25 cellular contexts compared by ENCODE assay signal in the genomic region with DNA sequence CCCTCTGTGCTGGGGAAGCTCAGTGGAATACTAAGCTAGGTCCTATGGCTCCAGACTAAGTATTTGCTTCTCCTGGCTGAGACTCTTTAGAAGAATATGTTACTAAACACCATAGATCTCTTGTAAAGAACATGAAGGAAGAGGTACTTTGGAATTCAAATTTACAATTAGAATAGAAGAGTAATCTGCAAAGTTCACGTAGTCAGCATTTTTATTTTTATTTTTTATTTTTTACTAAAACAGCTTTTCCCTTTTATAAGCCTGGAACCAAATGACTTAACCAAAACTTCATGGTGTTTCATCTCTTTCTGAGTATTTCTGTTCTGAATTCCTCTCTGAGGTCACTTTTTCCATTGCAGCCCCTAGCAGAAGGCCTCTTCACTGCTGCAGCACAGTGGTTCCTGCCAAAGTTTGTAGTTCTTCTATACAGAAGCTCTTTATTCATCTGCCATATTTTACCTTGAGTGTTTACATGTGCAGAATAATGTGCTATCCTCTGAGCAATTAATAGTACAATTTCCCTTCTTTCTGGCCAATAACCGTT. TPM values are rescaled to one million over a fixed set of nuclear protein-coding genes. Genes with fewer than 3 reads are reported as not detected.
DNase-seq lines count a peak whose midpoint lies in the region; ATAC-seq, FAIRE-seq and TF ChIP-seq lines count a peak whose summit lies in the region.
"Had no signal": no experiment of that assay in that cellular context is flagged by ENCODE, and none has a peak within 500 bp of the region (broad histone marks: within the 10 kb centered on the region; RNA-seq: fewer than 3 reads in every experiment).

No MANE protein-coding gene starts in this region.

- no peak for DNase-seq in HepG2 (ENCODE audit: low spot score)
- no peak for DNase-seq in right lobe of liver
- peak; percentile 35 for DNase-seq in astrocyte of the hippocampus (ENCODE audit: low read depth, low spot score)
- DNase-seq in hepatocyte (ENCODE audit: low spot score) = peak; percentile 56
- no peak for DNase-seq in SKM-1 (lab: John Stamatoyannopoulos, UW; ENCODE audit: unreplicated experiment)
- DNase-seq in NCI-H2171 treated with DMSO at 0.1 percent for 48 hours (lab: John Stamatoyannopoulos, UW) = no peak
- DNase-seq in GM13977 (ENCODE audit: low spot score) = no peak
- DNase-seq: activated gamma-delta T cell; Calu3; cortex of kidney; endodermal cell; glutamatergic neuron; left colon; naive thymus-derived CD4-positive, alpha-beta T cell; NCI-H187; NCI-H69; stomach; T-helper 2 cell had no signal

- no peaks in the 10 kb centered on the region for H3K36me3 ChIP-seq in HepG2 (replicated peaks in 1 of 2; ENCODE audit: control insufficient read depth in 1 of 2, insufficient read depth in 2 of 2, low read length in 2 of 2)
- no peaks in the 10 kb centered on the region for H3K36me3 ChIP-seq in right lobe of liver
- no peaks in the 10 kb centered on the region for H3K36me3 ChIP-seq in hepatocyte (replicated peaks; ENCODE audit: insufficient read depth, low read depth)
- no peaks in the 10 kb centered on the region for H3K36me3 ChIP-seq in urinary bladder (ENCODE audit: insufficient read depth)
- H3K36me3 ChIP-seq: breast epithelium, right atrium auricular region, stomach, tibial nerve had no signal

- WGBS in HepG2 (ENCODE audit: low lambda C conversion rate) = 94% methylated on average over 2 of the region's 2 CpGs
- 86% methylated on average over 2 of the region's 2 CpGs for WGBS in right lobe of liver (ENCODE audit: insufficient coverage, low coverage, low lambda C conversion rate, missing lambda C conversion rate)
- 59% methylated on average over 2 of the region's 2 CpGs for WGBS in hepatocyte (ENCODE audit: low lambda C conversion rate, missing lambda C conversion rate)
- WGBS in urinary bladder = 21% methylated on average over 2 of the region's 2 CpGs

- no peak overlapping the region for H3K9ac ChIP-seq in HepG2 (ENCODE audit: insufficient read depth, low read depth, low read length)

- H3K4me2 ChIP-seq in HepG2 (ENCODE audit: low read depth, low read length) = no peak overlapping the region
- H3K4me2 ChIP-seq in hepatocyte = no peak overlapping the region

- TF ChIP-seq EP300 in HepG2 (IDR thresholded peaks at IDR 0.05; ENCODE audit: low read depth in 2 of 2, low read length in 2 of 2) (no peak), HepG2 (CRISPR knock-in tag; IDR thresholded peaks at IDR 0.05; ENCODE audit: borderline replicate concordance) (no peak)

- no peak overlapping the region for H3K27ac ChIP-seq in HepG2 (ENCODE audit: extremely low read length, insufficient read depth, low read length)
- no peak overlapping the region for H3K27ac ChIP-seq in right lobe of liver
- H3K27ac ChIP-seq in hepatocyte = peak overlapping the region; percentile 72
- peak overlapping the region; percentile 23 for H3K27ac ChIP-seq in urinary bladder (ENCODE audit: low read depth)
- H3K27ac ChIP-seq: breast epithelium, C4-2B, right atrium auricular region had no signal

- no peaks in the 10 kb centered on the region for H3K9me3 ChIP-seq in HepG2 (ENCODE audit: low read length)
- H3K9me3 ChIP-seq in right lobe of liver = no peaks in the 10 kb centered on the region
- no peaks in the 10 kb centered on the region for H3K9me3 ChIP-seq in hepatocyte (ENCODE audit: low read depth)
- H3K9me3 ChIP-seq: breast epithelium, right atrium auricular region, stomach, tibial nerve had no signal

- intact Hi-C loops in HepG2 (cut with micrococcal nuclease; ENCODE audit: unreplicated experiment) (no loop called here), right lobe of liver (cut with DNase I) (loop anchor here in 1 of 2 donors (5.0 kb wide), 1 partner anchor 139 kb away; no protein-coding TSS in a partner anchor)

- FAIRE-seq in HepG2 (lab: Jason Lieb, UNC) = no peak
- FAIRE-seq: GM12878, HTR-8/SVneo had no signal

- no peaks in the 10 kb centered on the region for H3K9me2 ChIP-seq in hepatocyte (replicated peaks; ENCODE audit: insufficient read depth)

- BruUV-seq in HepG2 (replicated peaks; lab: Mats Ljungman, UMichigan) = no TSS peak

- TF ChIP-seq POLR2A in HepG2 (IDR thresholded peaks at IDR 0.05; ENCODE audit: insufficient read depth in 1 of 2, low read depth in 2 of 2, low read length in 2 of 2) (no peak), right lobe of liver (IDR thresholded peaks at IDR 0.05) (no peak)

- TF ChIP-seq RAD21 in HepG2 (CRISPR knock-in tag; IDR thresholded peaks at IDR 0.05) = no peak

- H3K4me3 ChIP-seq in HepG2 (replicated peaks in 1 of 3; ENCODE audit: insufficient read depth in 1 of 3, low read depth in 2 of 3, low read length in 3 of 3) (no peak overlapping the region), right lobe of liver (no peak overlapping the region), hepatocyte (no peak overlapping the region), urinary bladder (ENCODE audit: low read depth, low read length) (no peak overlapping the region)
- H3K4me3 ChIP-seq: breast epithelium, GM12878, right atrium auricular region, stomach, tibial nerve had no signal

- H3K4me1 ChIP-seq in HepG2 (ENCODE audit: insufficient read depth, low read length) (no peaks in the 10 kb centered on the region), right lobe of liver (no peaks in the 10 kb centered on the region), hepatocyte (ENCODE audit: insufficient read depth) (peaks cover 4% of the 10 kb centered on the region), urinary bladder (ENCODE audit: insufficient read depth) (peaks cover 2% of the 10 kb centered on the region)
- H3K4me1 ChIP-seq: breast epithelium had no signal

- H3K79me2 ChIP-seq in HepG2 (ENCODE audit: insufficient read depth, low read length) (no peaks in the 10 kb centered on the region), hepatocyte (no peaks in the 10 kb centered on the region)

- no peaks in the 10 kb centered on the region for H3K27me3 ChIP-seq in HepG2 (ENCODE audit: control insufficient read depth in 1 of 2, insufficient read depth in 2 of 2, low read length in 2 of 2)
- H3K27me3 ChIP-seq in right lobe of liver = no peaks in the 10 kb centered on the region
- H3K27me3 ChIP-seq in hepatocyte = no peaks in the 10 kb centered on the region
- H3K27me3 ChIP-seq: breast epithelium, right atrium auricular region, stomach, tibial nerve had no signal

- no peak for ATAC-seq in HepG2
- no peak for ATAC-seq in right lobe of liver
- ATAC-seq: GM12878; left colon; naive thymus-derived CD4-positive, alpha-beta T cell had no signal

- H4K20me1 ChIP-seq in HepG2 (ENCODE audit: insufficient read depth, low read length) = no peaks in the 10 kb centered on the region
- H4K20me1 ChIP-seq in hepatocyte (ENCODE audit: insufficient read depth, poor library complexity, severe bottlenecking) = no peaks in the 10 kb centered on the region

- in situ Hi-C loops in HepG2 (cut with HindIII; ENCODE audit: extremely low pct_ligation_motif_present, low pct_unique_long_range_greater_than_20kb) = loop anchor here (5.0 to 25.0 kb wide), 3 partner anchors 144 to 584 kb away; no protein-coding TSS in a partner anchor
- in situ Hi-C loops in GM13977 (cut with MboI; ENCODE audit: low pct_unique_long_range_greater_than_20kb, low sequenced_read_pairs, unreplicated experiment) = loop anchor here (25.0 kb wide), 1 partner anchor 584 kb away; no protein-coding TSS in a partner anchor

- TF ChIP-seq CTCF in HepG2 (CRISPR knock-in tag; IDR thresholded peaks at IDR 0.05) (no peak), right lobe of liver (IDR thresholded peaks at IDR 0.05) (no peak), hepatocyte (IDR thresholded peaks at IDR 0.05; ENCODE audit: poor library complexity) (no peak), GM13977 (IDR thresholded peaks at IDR 0.05; ENCODE audit: extremely low read depth, insufficient read depth, missing control alignments) (no peak)

- no peak overlapping the region for H2AFZ ChIP-seq in HepG2 (ENCODE audit: low read length)
- H2AFZ ChIP-seq in hepatocyte = no peak overlapping the region

- CTCF ChIA-PET in HepG2 (lab: Yijun Ruan, JAX; ENCODE audit: low intra/inter-chr PET ratio, low total read pairs) = no interaction called here

- POLR2A ChIA-PET in HepG2 (lab: Yijun Ruan, JAX) = no interaction called here

RNA-seq across cellular contexts. Expression of a gene that starts 27.1 kb away (rescaled TPM):
- total RNA-seq in HepG2 (2016; rRNA removed; fragmentation: Illumina TruSeq; extraction: Trizol) = 35.8 and 44.3 TPM in 2 replicates
- total RNA-seq in HepG2 (2016; cell fraction: cytosol; rRNA removed; fragmentation: Illumina TruSeq; extraction: Trizol; ENCODE audit: low read depth) = 6.4 and 7.5 TPM in 2 replicates
- total RNA-seq in HepG2 (2016; cell fraction: insoluble cytoplasmic fraction; rRNA removed; fragmentation: Illumina TruSeq; extraction: Trizol) = 36.8 and 49.9 TPM in 2 replicates
- total RNA-seq in HepG2 (2016; cell fraction: membrane; rRNA removed; fragmentation: Illumina TruSeq; extraction: Trizol) = 22.1 and 23.2 TPM in 2 replicates
- total RNA-seq in HepG2 (2016; cell fraction: nucleus; rRNA removed; fragmentation: Illumina TruSeq; extraction: Trizol) = 36.7 and 39.0 TPM in 2 replicates
- 17.3 and 25.6 TPM in 2 replicates for polyA plus RNA-seq in HepG2 (2011; rRNA removed)
- 14.6 and 16.8 TPM in 2 replicates for polyA plus RNA-seq in HepG2 (2011; cell fraction: cytosol; rRNA removed)
- 13.5 and 15.7 TPM in 2 replicates for polyA plus RNA-seq in HepG2 (2011; cell fraction: nucleus; rRNA removed)
- 16.8 and 18.5 TPM in 2 replicates for polyA plus RNA-seq in HepG2 (2012)
- 8.7 and 10.5 TPM in 2 replicates for polyA plus RNA-seq in HepG2 (2016; cell fraction: cytosol; fragmentation: Illumina TruSeq; extraction: Trizol; ENCODE audit: low read depth)
- 48.1 and 51.6 TPM in 2 replicates for polyA plus RNA-seq in HepG2 (2016; cell fraction: insoluble cytoplasmic fraction; fragmentation: Illumina TruSeq; extraction: Trizol; ENCODE audit: low read depth)
- polyA plus RNA-seq in HepG2 (2016; cell fraction: membrane; fragmentation: Illumina TruSeq; extraction: Trizol; ENCODE audit: low read depth) = 21.2 and 22.4 TPM in 2 replicates
- 45.6 and 47.3 TPM in 2 replicates for polyA plus RNA-seq in HepG2 (2016; cell fraction: nucleus; fragmentation: Illumina TruSeq; extraction: Trizol; ENCODE audit: insufficient read depth, low read depth)
- 28.6 and 45.4 TPM in 2 replicates for polyA minus RNA-seq in HepG2 (2011; rRNA and poly(A)+ RNA removed; ENCODE audit: low replicate concordance)
- polyA minus RNA-seq in HepG2 (2011; cell fraction: cytosol; rRNA and poly(A)+ RNA removed) = 16.8 and 22.4 TPM in 2 replicates
- polyA minus RNA-seq in HepG2 (2011; cell fraction: nucleus; rRNA and poly(A)+ RNA removed) = 74.5 and 82.7 TPM in 2 replicates
- 10 to 100 TPM in 5 of 6 experiments, 1 to 10 TPM in 1; 9.6 to 17.1 (median 11.3) TPM for total RNA-seq in right lobe of liver
- total RNA-seq in hepatocyte = 46.5 and 61.0 TPM in 2 replicates
- 20.7 and 35.7 TPM in 2 replicates for polyA plus RNA-seq in hepatocyte
- total RNA-seq in urinary bladder = 52.2 TPM
- polyA plus RNA-seq in urinary bladder = 22.7 TPM

RNA-seq across cellular contexts. Expression of a gene that starts 41.1 kb away (rescaled TPM):
- total RNA-seq in HepG2 (2016; rRNA removed; fragmentation: Illumina TruSeq; extraction: Trizol) (3.4 and 6.2 TPM in 2 replicates), right lobe of liver (under 1 TPM in 5 of 6 experiments, not detected in 1; 0.04 to 0.20 (median 0.17) TPM), hepatocyte (1.5 and 1.7 TPM in 2 replicates), urinary bladder (13.9 TPM)
- 0.44 and 0.81 TPM in 2 replicates for total RNA-seq in HepG2 (2016; cell fraction: cytosol; rRNA removed; fragmentation: Illumina TruSeq; extraction: Trizol; ENCODE audit: low read depth)
- 3.4 and 6.0 TPM in 2 replicates for total RNA-seq in HepG2 (2016; cell fraction: insoluble cytoplasmic fraction; rRNA removed; fragmentation: Illumina TruSeq; extraction: Trizol)
- total RNA-seq in HepG2 (2016; cell fraction: membrane; rRNA removed; fragmentation: Illumina TruSeq; extraction: Trizol) = 2.0 and 2.2 TPM in 2 replicates
- 9.4 and 12.5 TPM in 2 replicates for total RNA-seq in HepG2 (2016; cell fraction: nucleus; rRNA removed; fragmentation: Illumina TruSeq; extraction: Trizol)
- polyA plus RNA-seq in HepG2 (2011; rRNA removed) (2.4 and 3.3 TPM in 2 replicates), hepatocyte (0.39 and 0.66 TPM in 2 replicates), urinary bladder (1.5 TPM)
- 2.5 and 3.3 TPM in 2 replicates for polyA plus RNA-seq in HepG2 (2011; cell fraction: cytosol; rRNA removed)
- polyA plus RNA-seq in HepG2 (2011; cell fraction: nucleus; rRNA removed) = 4.9 and 8.5 TPM in 2 replicates
- 0.56 and 1.7 TPM in 2 replicates for polyA plus RNA-seq in HepG2 (2012)
- polyA plus RNA-seq in HepG2 (2016; cell fraction: cytosol; fragmentation: Illumina TruSeq; extraction: Trizol; ENCODE audit: low read depth) = 0.26 and 0.44 TPM in 2 replicates
- polyA plus RNA-seq in HepG2 (2016; cell fraction: insoluble cytoplasmic fraction; fragmentation: Illumina TruSeq; extraction: Trizol; ENCODE audit: low read depth) = 3.1 and 3.2 TPM in 2 replicates
- polyA plus RNA-seq in HepG2 (2016; cell fraction: membrane; fragmentation: Illumina TruSeq; extraction: Trizol; ENCODE audit: low read depth) = 0.97 and 1.1 TPM in 2 replicates
- 11.0 and 13.1 TPM in 2 replicates for polyA plus RNA-seq in HepG2 (2016; cell fraction: nucleus; fragmentation: Illumina TruSeq; extraction: Trizol; ENCODE audit: insufficient read depth, low read depth)
- 4.2 TPM in 1 of 2 replicates, not detected in the other for polyA minus RNA-seq in HepG2 (2011; rRNA and poly(A)+ RNA removed; ENCODE audit: low replicate concordance)
- 2.5 and 3.3 TPM in 2 replicates for polyA minus RNA-seq in HepG2 (2011; cell fraction: cytosol; rRNA and poly(A)+ RNA removed)
- 7.1 and 11.3 TPM in 2 replicates for polyA minus RNA-seq in HepG2 (2011; cell fraction: nucleus; rRNA and poly(A)+ RNA removed)

Comparison
In these comparisons a context has a peak if more than half of its experiments do, and no peak if none do; other contexts are left out.
1. DNase-seq: peak in astrocyte of the hippocampus (single experiment) and hepatocyte (single experiment); none in HepG2 (single experiment), right lobe of liver (0 of 3), SKM-1 (single experiment), NCI-H2171 treated with DMSO at 0.1 percent for 48 hours (single experiment) and GM13977 (single experiment).
2. H3K27ac ChIP-seq: peak in hepatocyte (single experiment) and urinary bladder (single experiment); none in HepG2 (single experiment) and right lobe of liver (0 of 3).